7 cellular contexts compared by ENCODE assay signal in genomic region chr19:49633273-49633672, GRCh38. TPM values are rescaled to one million over a fixed set of nuclear protein-coding genes. Genes with fewer than 3 reads are reported as not detected.
A peak's percentile ranks its signal among the peaks of the same experiment; 100 is the strongest.
DNase-seq lines count a peak whose midpoint lies in the region; ATAC-seq, FAIRE-seq and TF ChIP-seq lines count a peak whose summit lies in the region.
"Not testable (repeated sequence)": the region's sequence is repeated elsewhere in the genome, so short reads cannot be mapped to it uniquely, and the experiment has no call there.

No MANE protein-coding gene starts in this region.

- not testable (repeated sequence) for TF ChIP-seq RAD21 in SK-N-SH (IDR thresholded peaks at IDR 0.05; ENCODE audit: low read length); K562 (CRISPR knock-in tag; conservative IDR thresholded peaks at IDR 0.05 in 1 of 2, IDR thresholded peaks at IDR 0.05 in 1 of 2)

- H2BK15ac ChIP-seq in mesendoderm (replicated peaks; ENCODE audit: low read depth), result not testable (repeated sequence)

- not testable (repeated sequence) for DNase-seq in CD4-positive, alpha-beta T cell; SK-N-SH; K562 (ENCODE audit: extremely low read depth in 1 of 4, low spot score in 3 of 4); progenitor cell of endocrine pancreas (ENCODE audit: low spot score, unreplicated experiment)
- DNase-seq in GM23248 (peak; percentile 18), fibroblast of the aortic adventitia (ENCODE audit: low read depth) (peak; percentile 67), mesendoderm (peak; percentile 78)

- not testable (repeated sequence) for H3K27ac ChIP-seq in CD4-positive, alpha-beta T cell (ENCODE audit: low read depth, low read length); GM23248; SK-N-SH (ENCODE audit: low read depth in 2 of 2, low read length in 1 of 2); K562 (ENCODE audit: extremely low read depth, low read depth, low read length); mesendoderm (ENCODE audit: low read depth, low read length)

- H3K27me3 ChIP-seq in CD4-positive, alpha-beta T cell (ENCODE audit: control insufficient read depth, insufficient read depth, low read length); GM23248 (replicated peaks; ENCODE audit: insufficient read depth); SK-N-SH (ENCODE audit: insufficient read depth); K562 (ENCODE audit: control insufficient read depth in 2 of 2, insufficient read depth in 2 of 2, low read length in 2 of 2); mesendoderm (ENCODE audit: insufficient read depth, low read length, poor library complexity): not testable (repeated sequence)

- H3K4me3 ChIP-seq in GM23248; SK-N-SH (ENCODE audit: low read depth in 2 of 2, low read length in 1 of 2); K562; fibroblast of the aortic adventitia (ENCODE audit: low read depth, low read length); mesendoderm (ENCODE audit: low read length): not testable (repeated sequence)

- not testable (repeated sequence) for H3K9ac ChIP-seq in GM23248; SK-N-SH; mesendoderm (ENCODE audit: low read length)
- H3K9ac ChIP-seq in K562 (ENCODE audit: insufficient read depth in 1 of 2, low read depth in 2 of 2, low read length in 2 of 2), result peak overlapping the region in 1 of 2 experiments; percentile 22; a peak in 1 of 4 replicates

- H3K27ac Mint-ChIP-seq in CD4-positive, alpha-beta T cell, result peak overlapping the region; percentile 36
- H3K27ac Mint-ChIP-seq in progenitor cell of endocrine pancreas, result peak overlapping the region; percentile 33

- H3K4me1 ChIP-seq in GM23248 (ENCODE audit: insufficient read depth); mesendoderm (ENCODE audit: control insufficient read depth, low read depth, low read length): not testable (repeated sequence)
- H3K4me1 ChIP-seq in SK-N-SH (ENCODE audit: control insufficient read depth in 1 of 2, insufficient read depth in 2 of 2, low read depth in 1 of 2, low read length in 1 of 2) (peaks cover 10 to 11% of the 10 kb centered on the region in 2 experiments; a peak in 3 of 4 replicates), K562 (replicated peaks in 1 of 2; ENCODE audit: control insufficient read depth in 2 of 2, insufficient read depth in 2 of 2, low read length in 2 of 2) (peaks cover 12 to 29% of the 10 kb centered on the region in 2 experiments)

- not testable (repeated sequence) for H2BK5ac ChIP-seq in mesendoderm (ENCODE audit: low read length)

- not testable (repeated sequence) for H3K9me1 ChIP-seq in K562 (ENCODE audit: control insufficient read depth, insufficient read depth, low read length)

- H3K23ac ChIP-seq in mesendoderm (ENCODE audit: low read length), result not testable (repeated sequence)

- H3K36me3 Mint-ChIP-seq in CD4-positive, alpha-beta T cell (ENCODE audit: low read depth); progenitor cell of endocrine pancreas (ENCODE audit: insufficient read depth): not testable (repeated sequence)

- H3K4me2 ChIP-seq in GM23248 (ENCODE audit: unreplicated experiment); SK-N-SH; K562 (ENCODE audit: insufficient read depth, low read length); mesendoderm (ENCODE audit: low read length): not testable (repeated sequence)

- H3K4me1 Mint-ChIP-seq in CD4-positive, alpha-beta T cell (ENCODE audit: low read depth); progenitor cell of endocrine pancreas (ENCODE audit: low read depth): not testable (repeated sequence)

- in situ Hi-C loops in GM23248 (cut with MboI); K562 (cut with MboI): not testable (repeated sequence)

- H3K4ac ChIP-seq in mesendoderm (ENCODE audit: low read depth, low read length), result not testable (repeated sequence)

- BruUV-seq in K562 (replicated peaks; lab: Mats Ljungman, UMichigan), result not testable (repeated sequence)

- intact Hi-C loops in CD4-positive, alpha-beta T cell (cut with DNase I, micrococcal nuclease); K562 (cut with micrococcal nuclease): not testable (repeated sequence)

- H3F3A ChIP-seq in GM23248 (ENCODE audit: insufficient read depth) (peaks cover 39% of the 10 kb centered on the region), SK-N-SH (replicated peaks; ENCODE audit: insufficient read depth) (peaks cover 19% of the 10 kb centered on the region)

- H3K4me3 Mint-ChIP-seq in CD4-positive, alpha-beta T cell; progenitor cell of endocrine pancreas (ENCODE audit: low read depth): not testable (repeated sequence)

- not testable (repeated sequence) for TF ChIP-seq POLR2A in K562 (conservative IDR thresholded peaks at IDR 0.05)

- H3K56ac ChIP-seq in mesendoderm (ENCODE audit: low read length), result not testable (repeated sequence)

- H4K5ac ChIP-seq in mesendoderm (ENCODE audit: low read length), result not testable (repeated sequence)

- not testable (repeated sequence) for TF ChIP-seq CTCF in CD4-positive, alpha-beta T cell (IDR thresholded peaks at IDR 0.05); SK-N-SH (IDR thresholded peaks at IDR 0.05); K562 (IDR thresholded peaks at IDR 0.05 in 2 of 3, conservative IDR thresholded peaks at IDR 0.05 in 1 of 3; ENCODE audit: insufficient read depth in 2 of 3, low read depth in 1 of 3, low read length in 3 of 3); fibroblast of the aortic adventitia (IDR thresholded peaks at IDR 0.05; ENCODE audit: insufficient read depth, low read length); progenitor cell of endocrine pancreas (IDR thresholded peaks at IDR 0.05; ENCODE audit: unreplicated experiment)

- not testable (repeated sequence) for H3K9me2 ChIP-seq in GM23248 (ENCODE audit: insufficient read depth); SK-N-SH

- H2BK120ac ChIP-seq in mesendoderm (ENCODE audit: low read depth, low read length), result not testable (repeated sequence)

- H3K79me2 ChIP-seq in GM23248 (ENCODE audit: insufficient read depth); SK-N-SH (ENCODE audit: insufficient read depth); K562 (ENCODE audit: control insufficient read depth, insufficient read depth, low read length); mesendoderm (ENCODE audit: control insufficient read depth, insufficient read depth, low read length): not testable (repeated sequence)

- H3K9me3 Mint-ChIP-seq in CD4-positive, alpha-beta T cell; progenitor cell of endocrine pancreas (ENCODE audit: low read depth): not testable (repeated sequence)

- not testable (repeated sequence) for H4K8ac ChIP-seq in mesendoderm (ENCODE audit: low read depth, low read length)

- H3K79me1 ChIP-seq in mesendoderm (ENCODE audit: low read length), result not testable (repeated sequence)

- not testable (repeated sequence) for H2AK5ac ChIP-seq in mesendoderm (ENCODE audit: low read length)

- CTCF ChIA-PET in CD4-positive, alpha-beta T cell (lab: Charles Lee); K562 (lab: Yijun Ruan, JAX; ENCODE audit: low intra/inter-chr PET ratio): not testable (repeated sequence)
- CTCF ChIA-PET in SK-N-SH (lab: Yijun Ruan, JAX), result interaction anchor here (1.2 kb wide), 1 partner anchor 48 kb away, joined by 3 read pairs; no protein-coding TSS in a partner anchor

- POLR2A ChIA-PET in CD4-positive, alpha-beta T cell (lab: Charles Lee), result interaction anchor here (2.0 kb wide), 1 partner anchor 41 kb away, joined by 9 read pairs; no protein-coding TSS in a partner anchor
- POLR2A ChIA-PET in SK-N-SH (lab: Yijun Ruan, JAX); K562 (lab: Yijun Ruan, JAX): not testable (repeated sequence)

- not testable (repeated sequence) for TF ChIP-seq EP300 in SK-N-SH (IDR thresholded peaks at IDR 0.05; ENCODE audit: borderline replicate concordance in 1 of 2, low read depth in 1 of 2, low read length in 1 of 2); K562 (IDR thresholded peaks at IDR 0.05; ENCODE audit: low read length)

- FAIRE-seq in K562 (lab: Jason Lieb, UNC), result peak; percentile 26

- H4K20me1 ChIP-seq in GM23248 (ENCODE audit: insufficient read depth); SK-N-SH (ENCODE audit: insufficient read depth); K562 (replicated peaks; ENCODE audit: control insufficient read depth, insufficient read depth, low read length): not testable (repeated sequence)

- H3K9me3 ChIP-seq in CD4-positive, alpha-beta T cell (ENCODE audit: control insufficient read depth, low read length); GM23248 (ENCODE audit: low read depth); SK-N-SH; K562 (replicated peaks; ENCODE audit: control insufficient read depth, insufficient read depth, low read depth, low read length): not testable (repeated sequence)

- not testable (repeated sequence) for H2AFZ ChIP-seq in GM23248; SK-N-SH (ENCODE audit: low read depth); K562 (ENCODE audit: low read depth, low read length)

- H3K18ac ChIP-seq in mesendoderm (ENCODE audit: low read length), result not testable (repeated sequence)

- 39 to 43% methylated on average over 9 of the region's 9 CpGs for WGBS in GM23248 (ENCODE audit: low coverage in 1 of 2, low lambda C conversion rate in 2 of 2, missing lambda C conversion rate in 2 of 2), 2 experiments
- WGBS in SK-N-SH (ENCODE audit: low lambda C conversion rate), result 77% methylated on average over 8 of the region's 9 CpGs
- 64% methylated on average over 9 of the region's 9 CpGs for WGBS in K562 (ENCODE audit: insufficient coverage, low coverage, missing lambda C conversion rate)
- WGBS in mesendoderm (ENCODE audit: extremely low coverage, insufficient coverage, low lambda C conversion rate), result no CpG with 5 or more reads among the region's 9 CpGs

- not testable (repeated sequence) for ATAC-seq in CD4-positive, alpha-beta T cell (ENCODE audit: poor library complexity); K562

- not testable (repeated sequence) for H3K36me3 ChIP-seq in GM23248 (ENCODE audit: low read depth); SK-N-SH (replicated peaks in 1 of 2; ENCODE audit: control insufficient read depth in 1 of 2, insufficient read depth in 2 of 2, low read length in 1 of 2); K562 (ENCODE audit: control insufficient read depth, insufficient read depth, low read length); mesendoderm (ENCODE audit: control insufficient read depth, insufficient read depth, low read length)

- H3K27me3 Mint-ChIP-seq in CD4-positive, alpha-beta T cell, result not testable (repeated sequence)
- peaks cover 19% of the 10 kb centered on the region for H3K27me3 Mint-ChIP-seq in progenitor cell of endocrine pancreas

RNA-seq across cellular contexts. Expression of gene RRAS, which starts 6.7 kb away (rescaled TPM):
- total RNA-seq in CD4-positive, alpha-beta T cell, result 1 to 10 TPM; 4.2 to 4.7 TPM
- total RNA-seq in GM23248 (2014; rRNA removed; shearing (Covaris generic)), result 61.0 and 116 TPM in 2 replicates
- polyA plus RNA-seq in GM23248 (2016; fragmentation: Nextera tagmentation; extraction: Ambion mirVana) (337 and 347 TPM in 2 replicates), SK-N-SH (2012; rRNA removed) (113 and 141 TPM in 2 replicates), K562 (2011; rRNA removed) (15.4 and 16.4 TPM in 2 replicates), K562 (2014; fragmentation: Illumina TruSeq; extraction: Trizol) (8.5 and 13.9 TPM in 2 replicates), K562 (2014; fragmentation: Nextera tagmentation; extraction: Ambion mirVana) (1 to 10 TPM in 1 of 2 experiments, under 1 TPM in 1; 0.70 to 1.3 TPM), K562 (2014; rRNA removed) (17.3 and 18.3 TPM in 2 replicates)
- 75.1 and 114 TPM in 2 replicates for polyA plus RNA-seq in SK-N-SH (2012; cell fraction: cytosol; rRNA removed)
- polyA plus RNA-seq in SK-N-SH (2012; cell fraction: nucleus; rRNA removed), result 85.4 and 90.9 TPM in 2 replicates
- total RNA-seq in K562 (2011; cell fraction: chromatin; rRNA removed; ENCODE audit: low replicate concordance), result 2.5 and 10.0 TPM in 2 replicates
- total RNA-seq in K562 (2011; cell fraction: nucleolus; rRNA removed), result 9.5 and 11.2 TPM in 2 replicates
- total RNA-seq in K562 (2011; cell fraction: nucleoplasm; rRNA removed), result 8.0 and 8.3 TPM in 2 replicates
- total RNA-seq in K562 (2014; rRNA removed) (8.2 and 10.4 TPM in 2 replicates), K562 (2014; rRNA removed; fragmentation: Illumina TruSeq; extraction: Trizol) (1.5 and 1.7 TPM in 2 replicates), K562 (2015; rRNA removed; fragmentation: Illumina TruSeq; extraction: Trizol) (3.1 and 3.7 TPM in 2 replicates), K562 (2021) (8.3 and 9.3 TPM in 2 replicates), fibroblast of the aortic adventitia (ENCODE audit: low replicate concordance) (13.7 and 52.4 TPM in 2 replicates), progenitor cell of endocrine pancreas (2.6 and 3.9 TPM in 2 replicates)
- 26.0 and 54.3 TPM in 2 replicates for polyA plus RNA-seq in K562 (2011; cell fraction: cytosol; rRNA removed)
- 19.7 and 39.0 TPM in 2 replicates for polyA plus RNA-seq in K562 (2011; cell fraction: nucleus; rRNA removed)
- 14.8 and 16.2 TPM in 2 replicates for polyA plus RNA-seq in K562 (2012)
- 1.2 and 2.7 TPM in 2 replicates for polyA minus RNA-seq in K562 (2011; rRNA and poly(A)+ RNA removed)
- polyA minus RNA-seq in K562 (2011; cell fraction: cytosol; rRNA and poly(A)+ RNA removed), result 5.5 and 8.4 TPM in 2 replicates
- polyA minus RNA-seq in K562 (2011; cell fraction: nucleus; rRNA and poly(A)+ RNA removed), result 2.0 TPM in 2 replicates
- 7.3 TPM for polyA plus RNA-seq in mesendoderm (2013, experiment 1 of 2)
- polyA plus RNA-seq in mesendoderm (2013, experiment 2 of 2), result 8.4 TPM

RNA-seq across cellular contexts. Expression of gene SCAF1, which starts 8.7 kb away (rescaled TPM):
- 10 to 100 TPM; 30.6 to 34.8 TPM for total RNA-seq in CD4-positive, alpha-beta T cell
- total RNA-seq in GM23248 (2014; rRNA removed; shearing (Covaris generic)), result 18.6 and 28.7 TPM in 2 replicates
- polyA plus RNA-seq in GM23248 (2016; fragmentation: Nextera tagmentation; extraction: Ambion mirVana), result 8.4 and 8.5 TPM in 2 replicates
- 5.5 and 9.5 TPM in 2 replicates for polyA plus RNA-seq in SK-N-SH (2012; rRNA removed)
- 9.1 and 15.9 TPM in 2 replicates for polyA plus RNA-seq in SK-N-SH (2012; cell fraction: cytosol; rRNA removed)
- polyA plus RNA-seq in SK-N-SH (2012; cell fraction: nucleus; rRNA removed), result 51.6 and 91.2 TPM in 2 replicates
- total RNA-seq in K562 (2011; cell fraction: chromatin; rRNA removed; ENCODE audit: low replicate concordance), result 11.3 and 31.0 TPM in 2 replicates
- total RNA-seq in K562 (2011; cell fraction: nucleolus; rRNA removed), result 16.8 and 21.8 TPM in 2 replicates
- total RNA-seq in K562 (2011; cell fraction: nucleoplasm; rRNA removed), result 10.6 and 16.9 TPM in 2 replicates
- total RNA-seq in K562 (2014; rRNA removed), result 12.9 and 18.0 TPM in 2 replicates
- total RNA-seq in K562 (2014; rRNA removed; fragmentation: Illumina TruSeq; extraction: Trizol), result 2.5 and 2.8 TPM in 2 replicates
- total RNA-seq in K562 (2015; rRNA removed; fragmentation: Illumina TruSeq; extraction: Trizol), result 4.9 and 6.0 TPM in 2 replicates
- 75.5 and 79.0 TPM in 2 replicates for total RNA-seq in K562 (2021)
- polyA plus RNA-seq in K562 (2011; rRNA removed), result 3.7 and 4.3 TPM in 2 replicates
- 5.1 and 6.3 TPM in 2 replicates for polyA plus RNA-seq in K562 (2011; cell fraction: cytosol; rRNA removed)
- polyA plus RNA-seq in K562 (2011; cell fraction: nucleus; rRNA removed), result 21.1 and 37.2 TPM in 2 replicates
- 36.5 and 39.5 TPM in 2 replicates for polyA plus RNA-seq in K562 (2012)
- polyA plus RNA-seq in K562 (2014; fragmentation: Illumina TruSeq; extraction: Trizol), result 9.7 and 22.5 TPM in 2 replicates
- polyA plus RNA-seq in K562 (2014; fragmentation: Nextera tagmentation; extraction: Ambion mirVana), result under 1 TPM; 0.20 to 0.25 TPM
- 11.4 and 14.6 TPM in 2 replicates for polyA plus RNA-seq in K562 (2014; rRNA removed)
- polyA minus RNA-seq in K562 (2011; rRNA and poly(A)+ RNA removed), result 1.1 and 1.9 TPM in 2 replicates
- 7.8 and 12.0 TPM in 2 replicates for polyA minus RNA-seq in K562 (2011; cell fraction: cytosol; rRNA and poly(A)+ RNA removed)
- polyA minus RNA-seq in K562 (2011; cell fraction: nucleus; rRNA and poly(A)+ RNA removed), result 4.8 and 5.6 TPM in 2 replicates
- 16.9 and 41.1 TPM in 2 replicates for total RNA-seq in fibroblast of the aortic adventitia (ENCODE audit: low replicate concordance)
- polyA plus RNA-seq in mesendoderm (2013, experiment 1 of 2), result 42.4 TPM
- 44.6 TPM for polyA plus RNA-seq in mesendoderm (2013, experiment 2 of 2)
- 83.2 and 90.7 TPM in 2 replicates for total RNA-seq in progenitor cell of endocrine pancreas

RNA-seq across cellular contexts. Expression of gene IRF3, which starts 32.4 kb away (rescaled TPM):
- total RNA-seq in CD4-positive, alpha-beta T cell, result 100 to 1,000 TPM; 109 to 119 TPM
- total RNA-seq in GM23248 (2014; rRNA removed; shearing (Covaris generic)), result 50.0 and 55.6 TPM in 2 replicates
- 28.6 and 28.8 TPM in 2 replicates for polyA plus RNA-seq in GM23248 (2016; fragmentation: Nextera tagmentation; extraction: Ambion mirVana)
- 85.9 and 112 TPM in 2 replicates for polyA plus RNA-seq in SK-N-SH (2012; rRNA removed)
- polyA plus RNA-seq in SK-N-SH (2012; cell fraction: cytosol; rRNA removed), result 37.9 and 61.4 TPM in 2 replicates
- 301 and 750 TPM in 2 replicates for polyA plus RNA-seq in SK-N-SH (2012; cell fraction: nucleus; rRNA removed)
- 63.4 and 152 TPM in 2 replicates for total RNA-seq in K562 (2011; cell fraction: chromatin; rRNA removed; ENCODE audit: low replicate concordance)
- 90.7 and 93.9 TPM in 2 replicates for total RNA-seq in K562 (2011; cell fraction: nucleolus; rRNA removed)
- total RNA-seq in K562 (2011; cell fraction: nucleoplasm; rRNA removed), result 78.8 and 106 TPM in 2 replicates
- 113 and 160 TPM in 2 replicates for total RNA-seq in K562 (2014; rRNA removed)
- total RNA-seq in K562 (2014; rRNA removed; fragmentation: Illumina TruSeq; extraction: Trizol), result 28.5 and 40.9 TPM in 2 replicates
- total RNA-seq in K562 (2015; rRNA removed; fragmentation: Illumina TruSeq; extraction: Trizol), result 64.0 and 65.4 TPM in 2 replicates
- 125 and 132 TPM in 2 replicates for total RNA-seq in K562 (2021)
- polyA plus RNA-seq in K562 (2011; rRNA removed), result 54.5 and 66.4 TPM in 2 replicates
- polyA plus RNA-seq in K562 (2011; cell fraction: cytosol; rRNA removed), result 56.8 and 134 TPM in 2 replicates
- 106 and 215 TPM in 2 replicates for polyA plus RNA-seq in K562 (2011; cell fraction: nucleus; rRNA removed)
- 119 and 139 TPM in 2 replicates for polyA plus RNA-seq in K562 (2012)
- polyA plus RNA-seq in K562 (2014; fragmentation: Illumina TruSeq; extraction: Trizol), result 118 and 119 TPM in 2 replicates
- polyA plus RNA-seq in K562 (2014; fragmentation: Nextera tagmentation; extraction: Ambion mirVana), result 10 to 100 TPM in 1 of 2 experiments, 1 to 10 TPM in 1; 7.5 to 11.6 TPM
- 118 and 145 TPM in 2 replicates for polyA plus RNA-seq in K562 (2014; rRNA removed)
- 11.1 and 16.9 TPM in 2 replicates for polyA minus RNA-seq in K562 (2011; rRNA and poly(A)+ RNA removed)
- 36.4 and 44.4 TPM in 2 replicates for polyA minus RNA-seq in K562 (2011; cell fraction: cytosol; rRNA and poly(A)+ RNA removed)
- polyA minus RNA-seq in K562 (2011; cell fraction: nucleus; rRNA and poly(A)+ RNA removed), result 13.9 and 17.5 TPM in 2 replicates
- 33.3 and 106 TPM in 2 replicates for total RNA-seq in fibroblast of the aortic adventitia (ENCODE audit: low replicate concordance)
- polyA plus RNA-seq in mesendoderm (2013, experiment 1 of 2), result 94.1 TPM
- polyA plus RNA-seq in mesendoderm (2013, experiment 2 of 2), result 90.7 TPM
- total RNA-seq in progenitor cell of endocrine pancreas, result 103 and 110 TPM in 2 replicates

RNA-seq across cellular contexts. Expression of gene BCL2L12, which starts 32.5 kb away (rescaled TPM):
- 10 to 100 TPM in 1 of 2 experiments, 1 to 10 TPM in 1; 9.9 to 11.3 TPM for total RNA-seq in CD4-positive, alpha-beta T cell
- total RNA-seq in GM23248 (2014; rRNA removed; shearing (Covaris generic)), result 4.3 and 9.5 TPM in 2 replicates
- polyA plus RNA-seq in GM23248 (2016; fragmentation: Nextera tagmentation; extraction: Ambion mirVana), result 16.6 and 16.7 TPM in 2 replicates
- polyA plus RNA-seq in SK-N-SH (2012; rRNA removed), result 20.3 and 27.9 TPM in 2 replicates
- polyA plus RNA-seq in SK-N-SH (2012; cell fraction: cytosol; rRNA removed), result 11.9 and 15.4 TPM in 2 replicates
- 18.2 and 30.0 TPM in 2 replicates for polyA plus RNA-seq in SK-N-SH (2012; cell fraction: nucleus; rRNA removed)
- 31.5 and 83.3 TPM in 2 replicates for total RNA-seq in K562 (2011; cell fraction: chromatin; rRNA removed; ENCODE audit: low replicate concordance)
- total RNA-seq in K562 (2011; cell fraction: nucleolus; rRNA removed), result 79.4 and 85.7 TPM in 2 replicates
- total RNA-seq in K562 (2011; cell fraction: nucleoplasm; rRNA removed), result 47.0 and 50.7 TPM in 2 replicates
- total RNA-seq in K562 (2014; rRNA removed), result 128 and 169 TPM in 2 replicates
- total RNA-seq in K562 (2014; rRNA removed; fragmentation: Illumina TruSeq; extraction: Trizol), result 17.0 and 18.8 TPM in 2 replicates
- total RNA-seq in K562 (2015; rRNA removed; fragmentation: Illumina TruSeq; extraction: Trizol), result 26.5 and 29.4 TPM in 2 replicates
- 183 and 185 TPM in 2 replicates for total RNA-seq in K562 (2021)
- polyA plus RNA-seq in K562 (2011; rRNA removed), result 81.2 and 95.3 TPM in 2 replicates
- polyA plus RNA-seq in K562 (2011; cell fraction: cytosol; rRNA removed), result 132 and 350 TPM in 2 replicates
- polyA plus RNA-seq in K562 (2011; cell fraction: nucleus; rRNA removed), result 132 and 212 TPM in 2 replicates
- 164 and 177 TPM in 2 replicates for polyA plus RNA-seq in K562 (2012)
- polyA plus RNA-seq in K562 (2014; fragmentation: Illumina TruSeq; extraction: Trizol), result 85.6 and 184 TPM in 2 replicates
- polyA plus RNA-seq in K562 (2014; fragmentation: Nextera tagmentation; extraction: Ambion mirVana), result 1 to 10 TPM; 7.4 to 7.5 TPM
- 263 and 282 TPM in 2 replicates for polyA plus RNA-seq in K562 (2014; rRNA removed)
- 8.8 and 10.7 TPM in 2 replicates for polyA minus RNA-seq in K562 (2011; rRNA and poly(A)+ RNA removed)
- 29.2 and 36.0 TPM in 2 replicates for polyA minus RNA-seq in K562 (2011; cell fraction: cytosol; rRNA and poly(A)+ RNA removed)
- polyA minus RNA-seq in K562 (2011; cell fraction: nucleus; rRNA and poly(A)+ RNA removed), result 22.6 and 24.0 TPM in 2 replicates
- 3.9 and 6.1 TPM in 2 replicates for total RNA-seq in fibroblast of the aortic adventitia (ENCODE audit: low replicate concordance)
- 151 TPM for polyA plus RNA-seq in mesendoderm (2013, experiment 1 of 2)
- polyA plus RNA-seq in mesendoderm (2013, experiment 2 of 2), result 154 TPM
- 58.5 and 59.0 TPM in 2 replicates for total RNA-seq in progenitor cell of endocrine pancreas

RNA-seq across cellular contexts. Expression of gene PRR12, which starts 42.3 kb away (rescaled TPM):
- total RNA-seq in CD4-positive, alpha-beta T cell, result 10 to 100 TPM; 41.7 to 42.2 TPM
- 2.7 and 2.9 TPM in 2 replicates for total RNA-seq in GM23248 (2014; rRNA removed; shearing (Covaris generic))
- 0.85 and 0.86 TPM in 2 replicates for polyA plus RNA-seq in GM23248 (2016; fragmentation: Nextera tagmentation; extraction: Ambion mirVana)
- polyA plus RNA-seq in SK-N-SH (2012; rRNA removed), result 0.71 and 1.7 TPM in 2 replicates
- polyA plus RNA-seq in SK-N-SH (2012; cell fraction: cytosol; rRNA removed), result 1.4 and 1.8 TPM in 2 replicates
- 5.2 and 8.9 TPM in 2 replicates for polyA plus RNA-seq in SK-N-SH (2012; cell fraction: nucleus; rRNA removed)
- 7.0 and 14.7 TPM in 2 replicates for total RNA-seq in K562 (2011; cell fraction: chromatin; rRNA removed; ENCODE audit: low replicate concordance)
- total RNA-seq in K562 (2011; cell fraction: nucleolus; rRNA removed), result 4.5 and 4.9 TPM in 2 replicates
- total RNA-seq in K562 (2011; cell fraction: nucleoplasm; rRNA removed), result 5.6 and 6.6 TPM in 2 replicates
- 1.5 and 2.8 TPM in 2 replicates for total RNA-seq in K562 (2014; rRNA removed)
- 0.29 and 0.33 TPM in 2 replicates for total RNA-seq in K562 (2014; rRNA removed; fragmentation: Illumina TruSeq; extraction: Trizol)
- total RNA-seq in K562 (2015; rRNA removed; fragmentation: Illumina TruSeq; extraction: Trizol), result 0.98 and 1.7 TPM in 2 replicates
- 18.8 and 21.1 TPM in 2 replicates for total RNA-seq in K562 (2021)
- polyA plus RNA-seq in K562 (2011; rRNA removed), result 0.24 and 0.57 TPM in 2 replicates
- polyA plus RNA-seq in K562 (2011; cell fraction: cytosol; rRNA removed), result 0.13 and 0.40 TPM in 2 replicates
- 1.9 and 3.1 TPM in 2 replicates for polyA plus RNA-seq in K562 (2011; cell fraction: nucleus; rRNA removed)
- polyA plus RNA-seq in K562 (2012), result 8.8 and 10.2 TPM in 2 replicates
- 3.0 and 6.1 TPM in 2 replicates for polyA plus RNA-seq in K562 (2014; fragmentation: Illumina TruSeq; extraction: Trizol)
- polyA plus RNA-seq in K562 (2014; fragmentation: Nextera tagmentation; extraction: Ambion mirVana), result under 1 TPM; 0.01 TPM
- polyA plus RNA-seq in K562 (2014; rRNA removed), result 4.7 and 7.0 TPM in 2 replicates
- polyA minus RNA-seq in K562 (2011; rRNA and poly(A)+ RNA removed), result 0.21 and 0.25 TPM in 2 replicates
- polyA minus RNA-seq in K562 (2011; cell fraction: cytosol; rRNA and poly(A)+ RNA removed), result 3.7 and 5.3 TPM in 2 replicates
- polyA minus RNA-seq in K562 (2011; cell fraction: nucleus; rRNA and poly(A)+ RNA removed), result 0.81 and 3.3 TPM in 2 replicates
- total RNA-seq in fibroblast of the aortic adventitia (ENCODE audit: low replicate concordance), result 3.2 and 3.7 TPM in 2 replicates
- 20.3 TPM for polyA plus RNA-seq in mesendoderm (2013, experiment 1 of 2)
- polyA plus RNA-seq in mesendoderm (2013, experiment 2 of 2), result 20.4 TPM
- 61.2 and 64.5 TPM in 2 replicates for total RNA-seq in progenitor cell of endocrine pancreas
